In the genomic region with DNA sequence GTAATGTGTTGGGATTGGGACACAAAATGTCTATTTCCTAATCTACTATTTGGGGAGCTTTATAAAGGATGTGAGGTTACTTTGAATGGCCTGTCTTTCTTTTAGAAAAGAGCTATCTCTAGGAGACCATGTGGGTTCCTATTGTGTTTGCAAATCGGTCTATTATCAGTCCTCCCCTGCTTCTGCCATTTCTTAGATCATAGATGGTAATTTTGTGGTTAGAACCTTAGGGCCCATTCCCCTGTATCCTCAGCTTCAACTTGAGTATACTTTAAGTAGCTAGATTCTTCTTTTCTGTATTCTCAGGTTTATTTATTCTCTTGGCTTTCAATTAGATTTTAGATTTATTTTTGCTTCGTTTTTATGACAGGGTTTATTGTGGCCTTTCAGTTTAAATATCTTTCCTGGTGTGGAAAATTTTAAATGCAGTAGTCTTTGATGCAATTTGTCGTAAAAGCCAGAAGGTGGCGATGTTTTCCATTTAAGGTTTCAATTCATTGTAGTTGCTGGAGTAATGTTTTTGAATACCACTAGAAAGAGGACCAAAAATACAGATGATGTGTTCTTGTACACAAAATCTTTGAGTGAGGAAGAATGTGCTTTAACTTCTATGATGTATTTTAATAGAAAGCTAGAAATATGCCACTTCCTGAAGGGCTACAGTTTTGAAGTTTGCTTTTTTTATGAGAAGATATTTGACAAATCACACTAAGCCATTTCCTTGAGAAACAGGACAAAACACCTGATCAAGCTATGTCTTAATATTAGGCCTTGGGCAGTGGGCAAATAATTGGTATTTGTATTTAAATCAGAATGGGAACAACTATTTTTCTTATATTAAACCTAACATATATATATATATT, we compare ENCODE assay signal across 1 cellular context.
TF ChIP-seq lines count a peak whose summit lies in the region.

No MANE protein-coding gene starts in this region.

TF ChIP-seq in HepG2, 621 proteins besides CTCF, POLR2A, EP300 and RAD21 (continued from another document):
- TF ChIP-seq, protein P1, sequence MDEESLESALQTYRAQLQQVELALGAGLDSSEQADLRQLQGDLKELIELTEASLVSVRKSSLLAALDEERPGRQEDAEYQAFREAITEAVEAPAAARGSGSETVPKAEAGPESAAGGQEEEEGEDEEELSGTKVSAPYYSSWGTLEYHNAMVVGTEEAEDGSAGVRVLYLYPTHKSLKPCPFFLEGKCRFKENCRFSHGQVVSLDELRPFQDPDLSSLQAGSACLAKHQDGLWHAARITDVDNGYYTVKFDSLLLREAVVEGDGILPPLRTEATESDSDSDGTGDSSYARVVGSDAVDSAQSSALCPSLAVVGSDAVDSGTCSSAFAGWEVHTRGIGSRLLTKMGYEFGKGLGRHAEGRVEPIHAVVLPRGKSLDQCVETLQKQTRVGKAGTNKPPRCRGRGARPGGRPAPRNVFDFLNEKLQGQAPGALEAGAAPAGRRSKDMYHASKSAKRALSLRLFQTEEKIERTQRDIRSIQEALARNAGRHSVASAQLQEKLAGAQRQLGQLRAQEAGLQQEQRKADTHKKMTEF (CRISPR knock-in tag; IDR thresholded peaks at IDR 0.05), result 0 out of 2 replicates have a peak, but pooled peaks have one; percentile 27
- no peak for TF ChIP-seq ZNF749 (CRISPR knock-in tag; IDR thresholded peaks at IDR 0.05; ENCODE audit: borderline replicate concordance)
- TF ChIP-seq STAG1 (CRISPR knock-in tag; IDR thresholded peaks at IDR 0.05), result peak; percentile 66
- TF ChIP-seq, protein P2, sequence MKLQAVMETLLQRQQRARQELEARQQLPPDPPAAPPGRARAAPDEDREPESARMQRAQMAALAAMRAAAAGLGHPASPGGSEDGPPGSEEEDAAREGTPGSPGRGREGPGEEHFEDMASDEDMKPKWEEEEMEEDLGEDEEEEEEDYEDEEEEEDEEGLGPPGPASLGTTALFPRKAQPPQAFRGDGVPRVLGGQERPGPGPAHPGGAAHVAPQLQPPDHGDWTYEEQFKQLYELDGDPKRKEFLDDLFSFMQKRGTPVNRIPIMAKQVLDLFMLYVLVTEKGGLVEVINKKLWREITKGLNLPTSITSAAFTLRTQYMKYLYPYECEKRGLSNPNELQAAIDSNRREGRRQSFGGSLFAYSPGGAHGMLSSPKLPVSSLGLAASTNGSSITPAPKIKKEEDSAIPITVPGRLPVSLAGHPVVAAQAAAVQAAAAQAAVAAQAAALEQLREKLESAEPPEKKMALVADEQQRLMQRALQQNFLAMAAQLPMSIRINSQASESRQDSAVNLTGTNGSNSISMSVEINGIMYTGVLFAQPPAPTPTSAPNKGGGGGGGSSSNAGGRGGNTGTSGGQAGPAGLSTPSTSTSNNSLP (IDR thresholded peaks at IDR 0.05; ENCODE audit: low read depth, low read length), result 0 out of 2 replicates have a peak, but pooled peaks have one; percentile 7
- no peak for TF ChIP-seq ZBTB7A (CRISPR knock-in tag; IDR thresholded peaks at IDR 0.05)
- 0 out of 2 replicates have a peak, but pooled peaks have one; percentile 26 for TF ChIP-seq SAP130 (CRISPR knock-in tag; IDR thresholded peaks at IDR 0.05; ENCODE audit: low read depth)
- no peak for TF ChIP-seq ZNF12 (CRISPR knock-in tag; IDR thresholded peaks at IDR 0.05)
- peak; percentile 68 for TF ChIP-seq SMC3 (IDR thresholded peaks at IDR 0.05; ENCODE audit: low read length)
- TF ChIP-seq KAT8 (CRISPR knock-in tag; IDR thresholded peaks at IDR 0.05), result 0 out of 2 replicates have a peak, but pooled peaks have one; percentile 40
